Comparison of ENCODE assay signal across 1 cellular context in the genomic region with DNA sequence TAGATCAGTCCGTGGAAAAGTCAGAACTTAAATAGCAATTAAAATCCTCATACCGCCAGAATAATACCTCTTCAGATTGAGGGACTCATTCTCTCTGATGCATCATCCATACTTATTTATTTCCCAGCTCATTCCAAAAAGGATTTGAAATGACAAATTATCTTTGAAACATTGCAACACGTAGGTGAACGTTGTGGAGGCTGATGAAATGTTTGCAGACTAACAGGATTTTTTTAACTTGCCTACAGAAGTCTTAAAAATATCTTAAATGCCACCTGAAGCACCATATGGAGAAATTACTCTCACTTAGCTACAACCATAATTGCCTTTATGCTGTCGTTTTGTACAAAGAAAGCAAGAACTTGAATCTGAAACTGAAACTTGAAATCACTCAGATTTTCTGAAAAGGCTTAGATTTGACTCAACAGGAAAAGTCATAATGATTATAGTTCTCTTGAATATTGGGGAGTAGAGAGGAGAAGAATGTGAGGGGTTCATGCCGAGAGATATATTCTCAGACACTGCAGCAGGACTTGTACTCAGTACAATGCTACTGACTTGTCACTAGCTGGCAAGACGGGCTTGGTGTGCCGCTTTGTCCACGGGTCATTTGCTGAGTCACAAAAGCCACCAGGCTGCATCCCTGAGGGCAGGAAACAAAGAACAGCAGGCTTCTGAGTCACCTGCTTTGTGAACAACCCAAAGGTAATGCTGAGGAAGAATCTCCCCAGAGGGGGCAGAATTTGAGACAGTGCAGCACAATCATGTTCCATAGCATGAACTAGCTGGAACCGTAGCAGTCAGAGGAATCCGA.
TF ChIP-seq lines count a peak whose summit lies in the region.

No MANE protein-coding gene starts in this region.

TF ChIP-seq in SK-N-SH treated with all-trans-retinoic acid at 6 μM for 48 hours, 23 proteins besides CTCF, POLR2A, EP300 and RAD21 (continued from another document):
- TF ChIP-seq OSR1 (CRISPR knock-in tag; IDR thresholded peaks at IDR 0.05) (no peak), PPARA (CRISPR knock-in tag; IDR thresholded peaks at IDR 0.05; ENCODE audit: borderline replicate concordance) (no peak)
